Comparison of ENCODE assay signal across 10 cellular contexts in the genomic region with DNA sequence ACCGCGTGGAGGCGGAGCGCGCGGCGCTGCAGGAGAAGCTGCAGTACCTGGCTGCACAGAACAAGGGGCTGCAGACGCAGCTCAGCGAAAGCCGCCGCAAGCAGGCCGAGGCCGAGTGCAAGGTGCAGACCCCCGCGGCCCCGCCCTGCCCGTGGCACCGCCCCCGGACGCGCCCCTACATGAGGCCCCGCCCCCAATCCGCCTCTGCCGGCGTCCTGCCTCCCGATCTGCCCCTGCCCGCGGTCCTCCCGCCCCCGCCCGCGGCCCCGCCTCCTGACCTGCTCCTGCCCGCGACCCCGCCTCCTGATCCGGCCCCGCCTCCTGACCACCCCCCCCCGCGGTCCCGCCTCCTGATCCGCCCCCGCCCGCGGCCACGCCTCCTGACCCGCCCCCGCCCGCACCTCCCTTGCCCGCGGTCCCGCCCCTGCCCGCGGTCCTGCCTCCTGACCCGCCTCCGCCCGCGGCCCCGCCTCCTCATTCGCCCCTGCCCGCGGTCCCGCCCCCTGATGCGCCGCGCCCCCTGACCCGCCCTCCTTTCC. TPM values are rescaled to one million over a fixed set of nuclear protein-coding genes. Genes with fewer than 3 reads are reported as not detected.
DNase-seq lines count a peak whose midpoint lies in the region; ATAC-seq, FAIRE-seq and TF ChIP-seq lines count a peak whose summit lies in the region.
"Had no signal": no experiment of that assay in that cellular context is flagged by ENCODE, and none has a peak within 500 bp of the region (broad histone marks: within the 10 kb centered on the region; RNA-seq: fewer than 3 reads in every experiment).

No MANE protein-coding gene starts in this region.

- peaks cover 12 to 21% of the 10 kb centered on the region in 2 experiments for H3K27me3 ChIP-seq in endothelial cell of umbilical vein (ENCODE audit: control insufficient read depth in 2 of 2, insufficient read depth in 2 of 2, low read length in 2 of 2)
- H3K27me3 ChIP-seq in thymus (ENCODE audit: control insufficient read depth, insufficient read depth) = peaks cover 30% of the 10 kb centered on the region

- peak; percentile 56 to 63 for DNase-seq in NCI-H187 (lab: John Stamatoyannopoulos, UW)
- no peak for DNase-seq in NCI-H187 treated with DMSO at 0.1 percent for 48 hours (lab: John Stamatoyannopoulos, UW)
- DNase-seq in activated CD8-positive, alpha-beta memory T cell treated with anti-CD3 and anti-CD28 coated beads, Interleukin-2, amount 50 U/mL, for 24 hours (ENCODE audit: extremely low read depth) = peak; percentile 2
- DNase-seq in endothelial cell of umbilical vein (ENCODE audit: low read depth, low spot score) = peak; percentile 49
- peak; percentile 88 for DNase-seq in neural crest cell (ENCODE audit: low read depth, low spot score)

- POLR2A ChIA-PET in endothelial cell of umbilical vein (lab: Charles Lee) = no interaction called here

- H3K4me3 Mint-ChIP-seq in neural crest cell = peak overlapping the region; percentile 51

- no TSS peak for BruUV-seq in endothelial cell of umbilical vein (replicated peaks; lab: Mats Ljungman, UMichigan)

- peaks cover 45% of the 10 kb centered on the region for H3K27me3 Mint-ChIP-seq in neural crest cell (ENCODE audit: low read depth)

- intact Hi-C loops in endothelial cell of umbilical vein (cut with micrococcal nuclease) = no loop called here

- H3K4me1 ChIP-seq in endothelial cell of umbilical vein (ENCODE audit: control insufficient read depth, extremely low read depth, insufficient read depth, low read length) (no peaks in the 10 kb centered on the region), thymus (ENCODE audit: control insufficient read depth, insufficient read depth, low read length) (peaks cover 14% of the 10 kb centered on the region)

- no peaks in the 10 kb centered on the region for H3K36me3 Mint-ChIP-seq in neural crest cell (ENCODE audit: low read depth)

- no peak overlapping the region for H3K4me2 ChIP-seq in endothelial cell of umbilical vein (ENCODE audit: insufficient read depth, low read length)

- no peaks in the 10 kb centered on the region for H3K9me3 ChIP-seq in endothelial cell of umbilical vein (replicated peaks; ENCODE audit: control insufficient read depth, insufficient read depth, low read length)
- no peaks in the 10 kb centered on the region for H3K9me3 ChIP-seq in thymus (ENCODE audit: control insufficient read depth)

- peak overlapping the region; percentile 31 for H2AFZ ChIP-seq in endothelial cell of umbilical vein (ENCODE audit: low read depth, low read length)

- no peak overlapping the region for H3K27ac Mint-ChIP-seq in neural crest cell (ENCODE audit: unreplicated experiment)

- CTCF ChIA-PET in endothelial cell of umbilical vein (lab: Charles Lee) = interaction anchor here (0.8 to 1.8 kb wide), 6 partner anchors 8 to 294 kb away, joined by 3 to 7 read pairs (median 4); no protein-coding TSS in a partner anchor

- H3K9ac ChIP-seq in endothelial cell of umbilical vein (replicated peaks; ENCODE audit: extremely low read depth, insufficient read depth, low read length) = no peak overlapping the region

- H3K27ac ChIP-seq in endothelial cell of umbilical vein (ENCODE audit: insufficient read depth, low read depth, low read length) = no peak overlapping the region
- H3K27ac ChIP-seq in thymus (ENCODE audit: low read depth) = no peak overlapping the region
- H3K27ac ChIP-seq: 22Rv1 had no signal

- WGBS in thymus = 4% methylated on average over 65 of the region's 67 CpGs

- TF ChIP-seq POLR2A in endothelial cell of umbilical vein (IDR thresholded peaks at IDR 0.05; ENCODE audit: low read depth, low read length) = no peak

- H4K20me1 ChIP-seq in endothelial cell of umbilical vein (replicated peaks; ENCODE audit: control insufficient read depth, extremely low read depth, insufficient read depth, low read length) = no peaks in the 10 kb centered on the region

- H3K4me3 ChIP-seq in endothelial cell of umbilical vein (replicated peaks in 1 of 3; ENCODE audit: insufficient read depth in 1 of 3, low read depth in 1 of 3, low read length in 3 of 3) = peak overlapping the region in 2 of 3 experiments; percentile 3
- H3K4me3 ChIP-seq in thymus (ENCODE audit: low read length) = peak overlapping the region; percentile 43

- TF ChIP-seq CTCF in endothelial cell of umbilical vein (IDR thresholded peaks at IDR 0.05; ENCODE audit: extremely low read depth in 1 of 2, insufficient read depth in 1 of 2, low read depth in 1 of 2, low read length in 2 of 2) (no peak), neural crest cell (conservative IDR thresholded peaks at IDR 0.05) (no peak)

- H3K9me1 ChIP-seq in endothelial cell of umbilical vein (replicated peaks; ENCODE audit: control insufficient read depth, extremely low read depth, insufficient read depth, low read length) = no peaks in the 10 kb centered on the region

- FAIRE-seq in endothelial cell of umbilical vein (lab: Jason Lieb, UNC) = peak; percentile 44

- ATAC-seq in GM18873 (IDR thresholded peaks at IDR 0.05; ENCODE audit: low FRiP score, unreplicated experiment) = no peak
- ATAC-seq in HG03442 (IDR thresholded peaks at IDR 0.05; ENCODE audit: unreplicated experiment) = no peak

- H3K36me3 ChIP-seq in endothelial cell of umbilical vein (ENCODE audit: control insufficient read depth in 2 of 2, extremely low read depth in 1 of 2, insufficient read depth in 2 of 2, low read length in 2 of 2) (no peaks in the 10 kb centered on the region), thymus (ENCODE audit: control insufficient read depth, insufficient read depth) (peaks cover 5% of the 10 kb centered on the region)

- no peaks in the 10 kb centered on the region for H3K79me2 ChIP-seq in endothelial cell of umbilical vein (ENCODE audit: control insufficient read depth, insufficient read depth, low read length)

- dilution Hi-C loops in endothelial cell of umbilical vein (cut with MboI; ENCODE audit: extremely low pct_ligation_motif_present, low sequenced_read_pairs) = no loop called here

- no peaks in the 10 kb centered on the region for H3K9me3 Mint-ChIP-seq in neural crest cell

- peaks cover 7% of the 10 kb centered on the region for H3K4me1 Mint-ChIP-seq in neural crest cell

RNA-seq across cellular contexts. Expression of a gene that starts 11.7 kb away (rescaled TPM):
- total RNA-seq in endothelial cell of umbilical vein (not detected in 2 replicates), neural crest cell (20.9 and 21.8 TPM in 2 replicates)
- polyA plus RNA-seq in endothelial cell of umbilical vein (0.05 TPM in 1 of 2 replicates, not detected in the other), thymus (0.16 TPM)
- 0.01 TPM in 1 of 2 replicates, not detected in the other for polyA plus RNA-seq in endothelial cell of umbilical vein (2011; cell fraction: cytosol; rRNA removed)
- 0.03 TPM in 1 of 2 replicates, not detected in the other for polyA plus RNA-seq in endothelial cell of umbilical vein (2011; cell fraction: nucleus; rRNA removed)
- polyA plus RNA-seq in endothelial cell of umbilical vein (2012) = 0.05 TPM in 1 of 2 replicates, not detected in the other
- polyA minus RNA-seq in endothelial cell of umbilical vein = not detected in 2 replicates
- polyA minus RNA-seq in endothelial cell of umbilical vein (2011; cell fraction: cytosol; rRNA and poly(A)+ RNA removed) = not detected
- not detected in 2 replicates for polyA minus RNA-seq in endothelial cell of umbilical vein (2011; cell fraction: nucleus; rRNA and poly(A)+ RNA removed)
- total RNA-seq: SK-MEL-5 had no signal

RNA-seq across cellular contexts. Expression of a gene that starts 25.8 kb away (rescaled TPM):
- total RNA-seq in endothelial cell of umbilical vein (1.6 and 1.8 TPM in 2 replicates), neural crest cell (0.51 and 1.0 TPM in 2 replicates)
- polyA plus RNA-seq in endothelial cell of umbilical vein (1.1 and 1.3 TPM in 2 replicates), thymus (0.27 TPM)
- 0.75 and 0.87 TPM in 2 replicates for polyA plus RNA-seq in endothelial cell of umbilical vein (2011; cell fraction: cytosol; rRNA removed)
- 0.71 and 1.2 TPM in 2 replicates for polyA plus RNA-seq in endothelial cell of umbilical vein (2011; cell fraction: nucleus; rRNA removed)
- polyA plus RNA-seq in endothelial cell of umbilical vein (2012) = 2.2 and 2.4 TPM in 2 replicates
- polyA minus RNA-seq in endothelial cell of umbilical vein = 2.1 and 3.2 TPM in 2 replicates
- 5.0 TPM for polyA minus RNA-seq in endothelial cell of umbilical vein (2011; cell fraction: cytosol; rRNA and poly(A)+ RNA removed)
- 0.87 and 1.2 TPM in 2 replicates for polyA minus RNA-seq in endothelial cell of umbilical vein (2011; cell fraction: nucleus; rRNA and poly(A)+ RNA removed)

RNA-seq across cellular contexts. Expression of a gene that starts 32.5 kb away (rescaled TPM):
- total RNA-seq in endothelial cell of umbilical vein (13.5 and 18.3 TPM in 2 replicates), neural crest cell (17.8 and 19.5 TPM in 2 replicates)
- polyA plus RNA-seq in endothelial cell of umbilical vein (11.9 and 15.8 TPM in 2 replicates), thymus (7.6 TPM)
- polyA plus RNA-seq in endothelial cell of umbilical vein (2011; cell fraction: cytosol; rRNA removed) = 9.3 and 10.3 TPM in 2 replicates
- 14.7 and 18.5 TPM in 2 replicates for polyA plus RNA-seq in endothelial cell of umbilical vein (2011; cell fraction: nucleus; rRNA removed)
- 10.3 and 17.7 TPM in 2 replicates for polyA plus RNA-seq in endothelial cell of umbilical vein (2012)
- 14.3 and 23.8 TPM in 2 replicates for polyA minus RNA-seq in endothelial cell of umbilical vein
- 7.0 TPM for polyA minus RNA-seq in endothelial cell of umbilical vein (2011; cell fraction: cytosol; rRNA and poly(A)+ RNA removed)
- 8.7 and 9.9 TPM in 2 replicates for polyA minus RNA-seq in endothelial cell of umbilical vein (2011; cell fraction: nucleus; rRNA and poly(A)+ RNA removed)

RNA-seq across cellular contexts. Expression of a gene that starts 41.2 kb away (rescaled TPM):
- total RNA-seq in endothelial cell of umbilical vein = 31.6 and 36.0 TPM in 2 replicates
- 13.8 and 14.0 TPM in 2 replicates for polyA plus RNA-seq in endothelial cell of umbilical vein
- 8.8 and 12.6 TPM in 2 replicates for polyA plus RNA-seq in endothelial cell of umbilical vein (2011; cell fraction: cytosol; rRNA removed)
- 45.9 and 51.2 TPM in 2 replicates for polyA plus RNA-seq in endothelial cell of umbilical vein (2011; cell fraction: nucleus; rRNA removed)
- polyA plus RNA-seq in endothelial cell of umbilical vein (2012) = 16.2 and 21.2 TPM in 2 replicates
- polyA minus RNA-seq in endothelial cell of umbilical vein = 11.8 and 14.7 TPM in 2 replicates
- polyA minus RNA-seq in endothelial cell of umbilical vein (2011; cell fraction: cytosol; rRNA and poly(A)+ RNA removed) = 15.1 TPM
- 16.2 and 23.8 TPM in 2 replicates for polyA minus RNA-seq in endothelial cell of umbilical vein (2011; cell fraction: nucleus; rRNA and poly(A)+ RNA removed)
- total RNA-seq in neural crest cell = 48.1 and 50.7 TPM in 2 replicates
- polyA plus RNA-seq in thymus = 45.4 TPM

RNA-seq across cellular contexts. Expression of a gene that starts 52.1 kb away (rescaled TPM):
- total RNA-seq in endothelial cell of umbilical vein (1.2 TPM in 1 of 2 replicates, not detected in the other), neural crest cell (0.32 and 0.44 TPM in 2 replicates)
- polyA plus RNA-seq in endothelial cell of umbilical vein (0.35 and 0.81 TPM in 2 replicates), thymus (0.05 TPM)
- polyA plus RNA-seq in endothelial cell of umbilical vein (2011; cell fraction: cytosol; rRNA removed) = not detected in 2 replicates
- polyA plus RNA-seq in endothelial cell of umbilical vein (2011; cell fraction: nucleus; rRNA removed) = 0.16 TPM in 1 of 2 replicates, not detected in the other
- 1.2 TPM in 1 of 2 replicates, not detected in the other for polyA plus RNA-seq in endothelial cell of umbilical vein (2012)
- polyA minus RNA-seq in endothelial cell of umbilical vein = not detected in 2 replicates
- 9.8 TPM for polyA minus RNA-seq in endothelial cell of umbilical vein (2011; cell fraction: cytosol; rRNA and poly(A)+ RNA removed)
- polyA minus RNA-seq in endothelial cell of umbilical vein (2011; cell fraction: nucleus; rRNA and poly(A)+ RNA removed) = 0.48 TPM in 1 of 2 replicates, not detected in the other
- total RNA-seq: SK-MEL-5 had no signal

Comparison
In these comparisons a context has a peak if more than half of its experiments do, and no peak if none do; other contexts are left out.
1. RNA of a gene that starts 11.7 kb away (total RNA-seq): 20.9 to 21.8 TPM in neural crest cell; not detected in endothelial cell of umbilical vein; every median in the first group is over 10 times any median in the second.